Comparison of ENCODE assay signal across 17 cellular contexts in the genomic region with DNA sequence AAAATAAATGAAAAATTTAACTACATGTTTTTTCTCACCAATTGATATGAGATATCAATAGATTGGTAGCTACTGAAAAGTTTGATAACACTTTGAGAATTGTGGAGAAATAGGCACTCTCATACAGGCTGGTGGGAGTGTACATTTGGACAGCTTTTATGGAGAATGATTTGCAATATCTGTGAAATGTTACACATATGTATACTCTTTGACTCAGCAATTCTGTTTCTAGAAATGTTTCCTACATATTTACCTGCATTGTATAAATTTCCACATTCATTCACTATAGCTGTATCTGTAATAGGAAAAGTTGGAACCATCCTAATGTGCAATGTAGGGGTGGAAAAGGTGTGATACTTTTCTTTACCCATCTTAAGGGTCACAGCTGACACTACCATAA.
"Had no signal": no experiment of that assay in that cellular context is flagged by ENCODE, and none has a peak within 500 bp of the region (broad histone marks: within the 10 kb centered on the region; RNA-seq: fewer than 3 reads in every experiment).

No MANE protein-coding gene starts in this region.

- H3K9ac ChIP-seq: parathyroid adenoma had no signal

- DNase-seq: activated CD4-positive, alpha-beta T cell treated with anti-CD3 and anti-CD28 coated beads for 1 hour; activated CD8-positive, alpha-beta memory T cell treated with anti-CD3 and anti-CD28 coated beads for 24 hours; activated gamma-delta T cell; cerebellar nuclear complex; dermis blood vessel endothelial cell; effector memory CD4-positive, alpha-beta T cell; esophagus squamous epithelium; foreskin fibroblast; left ventricle myocardium superior; naive B cell; right lobe of liver; stimulated activated naive B cell treated with anti-CD40 and anti-IgM and Interleukin-4, amounts not matched to agents 10 μg/mL and 1 μg/mL and 100 μg/mL, for 72 hours had no signal

- H3K36me3 Mint-ChIP-seq: activated naive CD4-positive, alpha-beta T cell treated with anti-CD3 and anti-CD28 coated beads, Interleukin-2, amount 50 U/mL, for 24 hours; naive B cell; stimulated activated naive B cell treated with anti-CD40 and anti-IgM and Interleukin-4, amounts not matched to agents 10 μg/mL and 1 μg/mL and 100 μg/mL, for 72 hours had no signal

- H3K36me3 ChIP-seq: ascending aorta, esophagus squamous epithelium, right lobe of liver had no signal

- H3K4me3 ChIP-seq: esophagus squamous epithelium, right lobe of liver had no signal

- H3K27ac ChIP-seq: ascending aorta, esophagus squamous epithelium, parathyroid adenoma, right lobe of liver, VCaP had no signal

- ATAC-seq: left ventricle myocardium superior; right lobe of liver; stimulated activated naive B cell treated with anti-CD40 and anti-IgM and Interleukin-4, amounts not matched to agents 10 μg/mL and 1 μg/mL and 100 μg/mL, for 72 hours had no signal

- H3K4me3 Mint-ChIP-seq: activated naive CD4-positive, alpha-beta T cell treated with anti-CD3 and anti-CD28 coated beads, Interleukin-2, amount 50 U/mL, for 24 hours; stimulated activated naive B cell treated with anti-CD40 and anti-IgM and Interleukin-4, amounts not matched to agents 10 μg/mL and 1 μg/mL and 100 μg/mL, for 72 hours; T-helper 1 cell treated with Interleukin-12 subunit alpha and Interleukin-12 subunit beta and Interleukin-4 antibody, amounts not matched to agents 30 μg/mL and 1 μg/mL, for 36 hours had no signal

- H2AFZ ChIP-seq: parathyroid adenoma had no signal

- H3K79me2 ChIP-seq: parathyroid adenoma had no signal

- H3K27me3 ChIP-seq: ascending aorta, esophagus squamous epithelium, right lobe of liver had no signal

- H3K9me3 Mint-ChIP-seq: activated naive CD4-positive, alpha-beta T cell treated with anti-CD3 and anti-CD28 coated beads, Interleukin-2, amount 50 U/mL, for 24 hours; naive B cell; stimulated activated naive B cell treated with anti-CD40 and anti-IgM and Interleukin-4, amounts not matched to agents 10 μg/mL and 1 μg/mL and 100 μg/mL, for 72 hours; T-helper 1 cell treated with Interleukin-12 subunit alpha and Interleukin-12 subunit beta and Interleukin-4 antibody, amounts not matched to agents 30 μg/mL and 1 μg/mL, for 36 hours had no signal

- H3K9me3 ChIP-seq: ascending aorta, esophagus squamous epithelium, right lobe of liver had no signal
